Comparison of ENCODE assay signal across 24 cellular contexts in the genomic region with DNA sequence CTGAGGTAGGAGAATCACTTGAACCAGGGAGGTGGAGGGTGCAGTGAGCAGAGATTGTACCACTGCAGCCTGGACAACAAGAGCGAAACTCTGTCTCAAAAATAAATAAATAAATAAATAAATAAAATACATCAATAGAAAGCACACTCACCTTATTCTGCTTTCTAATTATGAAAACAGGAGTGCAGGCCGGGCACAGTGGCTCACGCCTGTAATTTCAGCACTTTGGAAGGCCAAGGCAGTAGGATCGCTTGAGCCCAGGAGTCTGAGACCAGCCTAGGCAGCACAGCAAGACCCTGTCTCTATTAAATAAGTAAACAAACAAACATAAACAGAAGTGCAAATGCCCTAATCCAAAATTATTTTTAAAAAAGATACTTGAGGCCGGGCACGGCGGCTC. TPM values are rescaled to one million over a fixed set of nuclear protein-coding genes. Genes with fewer than 3 reads are reported as not detected.
DNase-seq lines count a peak whose midpoint lies in the region; ATAC-seq and TF ChIP-seq lines count a peak whose summit lies in the region.
"Had no signal": no experiment of that assay in that cellular context is flagged by ENCODE, and none has a peak within 500 bp of the region (broad histone marks: within the 10 kb centered on the region; RNA-seq: fewer than 3 reads in every experiment).

No MANE protein-coding gene starts in this region.

- H3K9me3 ChIP-seq in H9 (ENCODE audit: control insufficient read depth, low read depth, low read length) (no peaks in the 10 kb centered on the region), vagina (no peaks in the 10 kb centered on the region)
- H3K9me3 ChIP-seq: Caco-2, SJSA1 had no signal

- no peaks in the 10 kb centered on the region for H3K23me2 ChIP-seq in H9 (ENCODE audit: insufficient read length, low read depth, low read length, poor library complexity, severe bottlenecking)

- CTCF ChIA-PET in activated CD4-positive, alpha-beta T cell treated with anti-CD3 and anti-CD28 coated beads, Interleukin-2, amount 10 ng/mL, durations not matched to agents 7 days and 5 days (lab: Charles Lee): no interaction called here

- H2BK5ac ChIP-seq in H9 (ENCODE audit: insufficient read length, low read length): no peak overlapping the region

- intact Hi-C loops in vagina (cut with DNase I): loop anchor here (10.0 kb wide), 1 partner anchor 278 kb away; no protein-coding TSS in a partner anchor

- no peak overlapping the region for H3K4ac ChIP-seq in H9 (ENCODE audit: low read depth, low read length)

- no peak overlapping the region for H3T11ph ChIP-seq in H9 (ENCODE audit: low read length)

- TF ChIP-seq POLR2A in vagina (IDR thresholded peaks at IDR 0.05): no peak

- H3K79me1 ChIP-seq in H9 (ENCODE audit: insufficient read depth, low read depth, low read length, poor library complexity, severe bottlenecking): peaks cover 8% of the 10 kb centered on the region

- no peak overlapping the region for H3K14ac ChIP-seq in H9 (ENCODE audit: insufficient read depth, low read length)

- no peak overlapping the region for H3K56ac ChIP-seq in H9 (ENCODE audit: insufficient read length, low read depth, low read length)

- peaks cover 27% of the 10 kb centered on the region for H3K36me3 Mint-ChIP-seq in activated CD4-positive, alpha-beta T cell treated with anti-CD3 and anti-CD28 coated beads, Interleukin-2, amount 10 ng/mL, durations not matched to agents 7 days and 5 days (ENCODE audit: low read depth)
- H3K36me3 Mint-ChIP-seq in H9 (ENCODE audit: insufficient read depth in 1 of 3, low read depth in 3 of 3): peaks cover 50 to 59% (median 54%) of the 10 kb centered on the region in 3 experiments
- peaks cover 62% of the 10 kb centered on the region for H3K36me3 Mint-ChIP-seq in brain
- H3K36me3 Mint-ChIP-seq in nephron progenitor cell (ENCODE audit: low read depth): peaks cover 48% of the 10 kb centered on the region

- H3K27ac Mint-ChIP-seq in activated CD4-positive, alpha-beta T cell treated with anti-CD3 and anti-CD28 coated beads, Interleukin-2, amount 10 ng/mL, durations not matched to agents 7 days and 5 days: no peak overlapping the region
- no peak overlapping the region; a peak in 1 of 7 replicates for H3K27ac Mint-ChIP-seq in H9
- no peak overlapping the region for H3K27ac Mint-ChIP-seq in brain
- H3K27ac Mint-ChIP-seq in nephron progenitor cell: peak overlapping the region; percentile 51

- no peak overlapping the region for H4K8ac ChIP-seq in H9 (replicated peaks; ENCODE audit: insufficient read length, low read depth, low read length)

- DNase-seq in activated CD4-positive, alpha-beta T cell treated with anti-CD3 and anti-CD28 coated beads, Interleukin-2, amount 10 ng/mL, durations not matched to agents 7 days and 5 days: no peak
- DNase-seq in activated CD4-positive, alpha-beta T cell treated with anti-CD3 and anti-CD28 coated beads, Interleukin-2, amount 50 U/mL, for 48 hours: no peak
- DNase-seq in H9: no peak
- DNase-seq in nephron progenitor cell: no peak
- no peak for DNase-seq in vagina (ENCODE audit: extremely low spot score in 2 of 2)
- DNase-seq in SKM-1 (lab: John Stamatoyannopoulos, UW; ENCODE audit: unreplicated experiment): no peak
- DNase-seq: activated CD4-positive, alpha-beta T cell treated with anti-CD3 and anti-CD28 coated beads, Interleukin-2, amount 50 U/mL, for 1 hour; activated CD8-positive, alpha-beta memory T cell treated with anti-CD3 and anti-CD28 coated beads, Interleukin-2, amount 50 U/mL, for 4 hours; activated naive CD4-positive, alpha-beta T cell; AML-193; anterior cingulate cortex; Caco-2; caudate nucleus; kidney glomerular epithelial cell; NCI-H1048; NCI-H1694 treated with DMSO at 0.1 percent for 48 hours; small intestine; stimulated activated CD4-positive, alpha-beta T cell treated with anti-CD3 and anti-CD28 coated beads, Interleukin-2, amount 100 ng/mL, for 24 hours; T-helper 9 cell; WERI-Rb-1 had no signal

- no peak overlapping the region for H2AFZ ChIP-seq in H9 (ENCODE audit: low read length)

- no peak overlapping the region for H4K5ac ChIP-seq in H9 (ENCODE audit: insufficient read length, low read depth, low read length)

- POLR2A ChIA-PET in activated CD4-positive, alpha-beta T cell treated with anti-CD3 and anti-CD28 coated beads, Interleukin-2, amount 10 ng/mL, durations not matched to agents 7 days and 5 days (lab: Charles Lee): no interaction called here

- H3K9ac ChIP-seq in H9 (ENCODE audit: extremely low read depth, insufficient read length, low read length): no peak overlapping the region

- H3K4me1 ChIP-seq in H9 (ENCODE audit: insufficient read depth, low read length) (no peaks in the 10 kb centered on the region), vagina (peaks cover 33% of the 10 kb centered on the region)

- H3K18ac ChIP-seq in H9 (ENCODE audit: insufficient read length, low read depth, low read length): no peak overlapping the region

- H3K9me3 Mint-ChIP-seq in activated CD4-positive, alpha-beta T cell treated with anti-CD3 and anti-CD28 coated beads, Interleukin-2, amount 10 ng/mL, durations not matched to agents 7 days and 5 days: no peaks in the 10 kb centered on the region
- no peaks in the 10 kb centered on the region; a peak in 3 of 5 replicates for H3K9me3 Mint-ChIP-seq in H9
- peaks cover 0 to 7% (median 4%) of the 10 kb centered on the region in 5 experiments for H3K9me3 Mint-ChIP-seq in brain
- H3K9me3 Mint-ChIP-seq in nephron progenitor cell: peaks cover 13% of the 10 kb centered on the region

- H3K36me3 ChIP-seq in vagina: peaks cover 0 to 34% of the 10 kb centered on the region in 2 donors

- H2BK20ac ChIP-seq in H9 (ENCODE audit: low read depth, low read length, poor library complexity, severe bottlenecking): no peak overlapping the region

- peaks cover 22% of the 10 kb centered on the region for H3K4me1 Mint-ChIP-seq in activated CD4-positive, alpha-beta T cell treated with anti-CD3 and anti-CD28 coated beads, Interleukin-2, amount 10 ng/mL, durations not matched to agents 7 days and 5 days
- H3K4me1 Mint-ChIP-seq in H9 (peaks cover 9 to 13% of the 10 kb centered on the region in 2 experiments), brain (peaks cover 51% of the 10 kb centered on the region), nephron progenitor cell (peaks cover 14% of the 10 kb centered on the region)

- no peak overlapping the region for H2BK15ac ChIP-seq in H9 (ENCODE audit: low read depth, low read length)

- no peak for ATAC-seq in GM21381 (IDR thresholded peaks at IDR 0.05; ENCODE audit: unreplicated experiment)

- H3K4me3 ChIP-seq in vagina: no peak overlapping the region
- H3K4me3 ChIP-seq: SJSA1 had no signal

- no peak overlapping the region for H4K91ac ChIP-seq in H9 (ENCODE audit: insufficient read length, low read depth, low read length)

- H3K27ac ChIP-seq in H9 (ENCODE audit: insufficient read length, low read depth, low read length): no peak overlapping the region
- no peak overlapping the region for H3K27ac ChIP-seq in vagina
- H3K27ac ChIP-seq: HL-60, SJSA1, WERI-Rb-1 had no signal

- no peaks in the 10 kb centered on the region for H3K27me3 Mint-ChIP-seq in activated CD4-positive, alpha-beta T cell treated with anti-CD3 and anti-CD28 coated beads, Interleukin-2, amount 10 ng/mL, durations not matched to agents 7 days and 5 days
- H3K27me3 Mint-ChIP-seq in H9 (ENCODE audit: low read depth) (no peaks in the 10 kb centered on the region), brain (peaks cover 10% of the 10 kb centered on the region), nephron progenitor cell (ENCODE audit: low read depth, poor library complexity) (peaks cover 5% of the 10 kb centered on the region)

- no peak overlapping the region for H2BK120ac ChIP-seq in H9 (ENCODE audit: low read depth, low read length, poor library complexity, severe bottlenecking)

- no peaks in the 10 kb centered on the region for H4K20me1 ChIP-seq in H9 (ENCODE audit: control insufficient read depth, insufficient read depth, insufficient read length)

- no peak overlapping the region for H3K4me2 ChIP-seq in H9 (ENCODE audit: insufficient read depth, insufficient read length, low read length)

- H2AK5ac ChIP-seq in H9 (ENCODE audit: insufficient read length, low read length): no peak overlapping the region

- H2BK12ac ChIP-seq in H9 (ENCODE audit: insufficient read length, low read depth, low read length): no peak overlapping the region

- H3K23ac ChIP-seq in H9 (ENCODE audit: insufficient read length, low read depth, low read length): no peak overlapping the region

- H3K79me2 ChIP-seq in H9 (ENCODE audit: insufficient read depth, low read length): peaks cover 12% of the 10 kb centered on the region; the same call in 1 of the 2 replicates

- TF ChIP-seq CTCF in H9 (conservative IDR thresholded peaks at IDR 0.05) (no peak), brain (conservative IDR thresholded peaks at IDR 0.05) (no peak), nephron progenitor cell (IDR thresholded peaks at IDR 0.05) (no peak), vagina (IDR thresholded peaks at IDR 0.05) (no peak)

- WGBS in H9 (ENCODE audit: extremely low coverage, insufficient read length, low lambda C conversion rate): no CpG with 5 or more reads among the region's 7 CpGs

- H3K4me3 Mint-ChIP-seq in activated CD4-positive, alpha-beta T cell treated with anti-CD3 and anti-CD28 coated beads, Interleukin-2, amount 10 ng/mL, durations not matched to agents 7 days and 5 days: peak overlapping the region; percentile 27
- peak overlapping the region; percentile 90 to 93 for H3K4me3 Mint-ChIP-seq in H9
- H3K4me3 Mint-ChIP-seq in brain: peak overlapping the region; percentile 43 to 89 (median 77)
- peak overlapping the region; percentile 91 for H3K4me3 Mint-ChIP-seq in nephron progenitor cell

- H3K27me3 ChIP-seq in H9 (ENCODE audit: insufficient read depth, low read length) (no peaks in the 10 kb centered on the region), vagina (no peaks in the 10 kb centered on the region)
- H3K27me3 ChIP-seq: SJSA1 had no signal

RNA-seq across cellular contexts. Expression of a gene that starts 2.3 kb away (rescaled TPM):
- 10 to 100 TPM; 26.9 to 27.0 TPM for total RNA-seq in activated CD4-positive, alpha-beta T cell treated with anti-CD3 and anti-CD28 coated beads, Interleukin-2, amount 10 ng/mL, durations not matched to agents 7 days and 5 days
- total RNA-seq in H9 (2021) (63.5 and 66.7 TPM in 2 replicates), vagina (19.9 TPM)
- polyA plus RNA-seq in brain (ENCODE audit: insufficient read depth, low read depth, low replicate concordance): 7.1 TPM

Comparison
In these comparisons a context has a peak if more than half of its experiments do, and no peak if none do; other contexts are left out.
1. H3K4me3 Mint-ChIP-seq: peak in every context shown above with its lines; median percentile 92 in H9; 91 in nephron progenitor cell; 77 in brain; 27 in activated CD4-positive, alpha-beta T cell treated with anti-CD3 and anti-CD28 coated beads, Interleukin-2, amount 10 ng/mL, durations not matched to agents 7 days and 5 days.